Comparison of ENCODE assay signal across 11 cellular contexts in genomic region chr17:28338056-28338768, GRCh38. TPM values are rescaled to one million over a fixed set of nuclear protein-coding genes. Genes with fewer than 3 reads are reported as not detected.
DNase-seq lines count a peak whose midpoint lies in the region; ATAC-seq and TF ChIP-seq lines count a peak whose summit lies in the region.
"Had no signal": no experiment of that assay in that cellular context is flagged by ENCODE, and none has a peak within 500 bp of the region (broad histone marks: within the 10 kb centered on the region; RNA-seq: fewer than 3 reads in every experiment).

No MANE protein-coding gene starts in this region.

- H3K36me3 Mint-ChIP-seq in HFFc6 (ENCODE audit: low read depth): peaks cover 26% of the 10 kb centered on the region

- H3K9me3 ChIP-seq in spleen: no peaks in the 10 kb centered on the region

- H3K27ac ChIP-seq in spleen: peak overlapping the region; percentile 14 to 98 (median 96)

- H3K4me3 ChIP-seq in spleen: peak overlapping the region in 4 of 8 donors; percentile 2 to 93 (median 81)

- no peaks in the 10 kb centered on the region for H3K27me3 ChIP-seq in spleen (replicated peaks in 1 of 7)

- 58 to 83% (median 73%) methylated on average over 5 of the region's 5 CpGs for WGBS in spleen, 5 donors

- peak overlapping the region; percentile 98 for H3K4me3 Mint-ChIP-seq in HFFc6

- no peak for ATAC-seq in GM19397 (IDR thresholded peaks at IDR 0.05; ENCODE audit: unreplicated experiment)
- ATAC-seq in GM19023 (IDR thresholded peaks at IDR 0.05; ENCODE audit: unreplicated experiment): no peak
- no peak for ATAC-seq in HG03025 (IDR thresholded peaks at IDR 0.05; ENCODE audit: low FRiP score, unreplicated experiment)

- H3K4me1 Mint-ChIP-seq in HFFc6 (ENCODE audit: low read depth): peaks cover 49% of the 10 kb centered on the region

- TF ChIP-seq CTCF in HFFc6 (IDR thresholded peaks at IDR 0.05) (peak; percentile 22; the same call in 1 of the 2 replicates), spleen (IDR thresholded peaks at IDR 0.05 in 8 of 11, conservative IDR thresholded peaks at IDR 0.05 in 3 of 11) (no peak)

- no peaks in the 10 kb centered on the region for H3K9me3 Mint-ChIP-seq in HFFc6

- H3K4me1 ChIP-seq in spleen: peaks cover 19 to 92% (median 69%) of the 10 kb centered on the region in 6 donors

- intact Hi-C loops in spleen (cut with DNase I; ENCODE audit: low total_unique reads): no loop called here

- H3K27me3 Mint-ChIP-seq in HFFc6 (ENCODE audit: insufficient read depth): peaks cover 2% of the 10 kb centered on the region

- peak overlapping the region; percentile 99 for H3K27ac Mint-ChIP-seq in HFFc6

- H3K36me3 ChIP-seq in spleen: peaks cover 11 to 47% (median 37%) of the 10 kb centered on the region in 6 donors

- DNase-seq in HFFc6 (peak; percentile 72), astrocyte of the hippocampus (ENCODE audit: low read depth, low spot score) (peak; percentile 75), iris pigment epithelial cell (ENCODE audit: low read depth) (peak; percentile 46), spleen (no peak), GOT3 (lab: John Stamatoyannopoulos, UW) (no peak)
- DNase-seq: activated naive CD4-positive, alpha-beta T cell; NCI-H2171 treated with DMSO at 0.1 percent for 48 hours had no signal

- no peak for TF ChIP-seq POLR2A in spleen (IDR thresholded peaks at IDR 0.05)

RNA-seq across cellular contexts. Expression of gene TNFAIP1, which starts 2.7 kb away (rescaled TPM):
- 10 to 100 TPM; 73.8 to 89.7 (median 85.2) TPM for total RNA-seq in HFFc6 (2021; fragmentation: NEBNext Ultra II Directional; extraction: Animal tissue kit (Norgen Biotek cat#: 25700))
- 100 to 1,000 TPM in 4 of 7 donors, 10 to 100 TPM in 3; 83.8 to 154 (median 108) TPM for total RNA-seq in spleen
- 10 to 100 TPM; 15.2 to 34.2 (median 16.3) TPM for polyA plus RNA-seq in spleen

RNA-seq across cellular contexts. Expression of gene IFT20, which starts 2.9 kb away (rescaled TPM):
- total RNA-seq in HFFc6 (2021; fragmentation: NEBNext Ultra II Directional; extraction: Animal tissue kit (Norgen Biotek cat#: 25700)): 10 to 100 TPM; 47.9 to 63.0 (median 50.9) TPM
- total RNA-seq in spleen: 10 to 100 TPM; 28.4 to 52.2 (median 31.1) TPM
- 10 to 100 TPM; 46.8 to 52.8 (median 52.1) TPM for polyA plus RNA-seq in spleen

RNA-seq across cellular contexts. Expression of gene POLDIP2, which starts 19.1 kb away (rescaled TPM):
- total RNA-seq in HFFc6 (2021; fragmentation: NEBNext Ultra II Directional; extraction: Animal tissue kit (Norgen Biotek cat#: 25700)): 100 to 1,000 TPM; 104 to 118 (median 106) TPM
- total RNA-seq in spleen: 10 to 100 TPM; 45.6 to 62.6 (median 49.0) TPM
- polyA plus RNA-seq in spleen: 10 to 100 TPM; 27.8 to 47.1 (median 38.7) TPM

RNA-seq across cellular contexts. Expression of gene TMEM97, which starts 19.2 kb away (rescaled TPM):
- 10 to 100 TPM; 17.6 to 29.5 (median 24.1) TPM for total RNA-seq in HFFc6 (2021; fragmentation: NEBNext Ultra II Directional; extraction: Animal tissue kit (Norgen Biotek cat#: 25700))
- total RNA-seq in spleen: 1 to 10 TPM; 3.1 to 7.3 (median 5.8) TPM
- polyA plus RNA-seq in spleen: 1 to 10 TPM; 1.5 to 3.2 (median 2.0) TPM

RNA-seq across cellular contexts. Expression of gene SEBOX, which starts 26.8 kb away (rescaled TPM):
- not detected for total RNA-seq in HFFc6 (2021; fragmentation: NEBNext Ultra II Directional; extraction: Animal tissue kit (Norgen Biotek cat#: 25700))
- total RNA-seq in spleen: not detected
- not detected for polyA plus RNA-seq in spleen
- total RNA-seq: urinary bladder had no signal
- polyA plus RNA-seq: urinary bladder had no signal

Comparison
In these comparisons a context has a peak if more than half of its experiments do, and no peak if none do; other contexts are left out.
1. DNase-seq: peak in HFFc6 (single experiment), astrocyte of the hippocampus (single experiment) and iris pigment epithelial cell (single experiment); none in spleen (single experiment) and GOT3 (single experiment).